In genomic region chr12:110449799-110450497, GRCh38 we compare ENCODE assay signal across 8 cellular contexts. TPM values are rescaled to one million over a fixed set of nuclear protein-coding genes. Genes with fewer than 3 reads are reported as not detected.
DNase-seq lines count a peak whose midpoint lies in the region; ATAC-seq, FAIRE-seq and TF ChIP-seq lines count a peak whose summit lies in the region.

Gene ARPC3 (minus strand): TSS chr12:110450337. CDS start chr12:110450260, 77 bp downstream.

- H3K4me2 ChIP-seq in SU-DHL-6 (ENCODE audit: low read depth, low read length, poor library complexity, severe bottlenecking) = peak within 1 kb of the TSS; percentile 74

- no peak for FAIRE-seq in pancreas (lab: Jason Lieb, UNC)

- H3K4me3 ChIP-seq in SU-DHL-6 (ENCODE audit: insufficient read depth, low read length, poor library complexity, severe bottlenecking) (peak within 1 kb of the TSS; percentile 75), pancreas (peak within 1 kb of the TSS; percentile 45 to 82 (median 52)), tibial artery (peak within 1 kb of the TSS; percentile 90 to 92)

- H3K27me3 ChIP-seq in SU-DHL-6 (ENCODE audit: low read length) = no peaks in the 10 kb centered on the region
- no peaks in the 10 kb centered on the region for H3K27me3 ChIP-seq in pancreas
- H3K27me3 ChIP-seq in tibial artery = no peaks in the 10 kb centered on the region

- ATAC-seq in HG02759 (IDR thresholded peaks at IDR 0.05; ENCODE audit: unreplicated experiment) (peak; percentile 97), Right ventricle myocardium inferior (peak; percentile 99), pancreas (peak; percentile 99)

- intact Hi-C loops in Right ventricle myocardium inferior (cut with DNase I) = loop anchor here (1.0 to 5.0 kb wide), 5 partner anchors 52 to 438 kb away; partner anchors contain the start of genes RAD9B and VPS29
- intact Hi-C loops in pancreas (cut with DNase I) = no loop called here
- intact Hi-C loops in tibial artery (cut with DNase I; ENCODE audit: low total_unique reads) = no loop called here

- peak within 1 kb of the TSS; percentile 85 for H3K9ac ChIP-seq in SU-DHL-6 (ENCODE audit: low read length)

- peaks cover 21% of the 10 kb centered on the region for H3K36me3 ChIP-seq in SU-DHL-6 (ENCODE audit: low read length)
- H3K36me3 ChIP-seq in pancreas = peaks cover 0 to 19% (median 0%) of the 10 kb centered on the region in 3 donors
- peaks cover 17 to 48% (median 22%) of the 10 kb centered on the region in 3 donors for H3K36me3 ChIP-seq in tibial artery

- H3K27ac ChIP-seq in SU-DHL-6 (ENCODE audit: low read depth, low read length) (peak within 1 kb of the TSS; percentile 76), pancreas (peak within 1 kb of the TSS; percentile 43 to 86 (median 76)), tibial artery (peak within 1 kb of the TSS; percentile 93 to 95)

- TF ChIP-seq CTCF in GM12873 (IDR thresholded peaks at IDR 0.05; ENCODE audit: insufficient read depth, low read depth, low read length, missing control alignments) (peak; percentile 92), SU-DHL-6 (IDR thresholded peaks at IDR 0.05; ENCODE audit: insufficient read depth, low read length, poor library complexity, severe bottlenecking) (peak; percentile 56), pancreas (IDR thresholded peaks at IDR 0.05) (peak; percentile 49 to 83 (median 72)), tibial artery (IDR thresholded peaks at IDR 0.05) (peak; percentile 77 to 91)

- DNase-seq in NCI-H128 (lab: John Stamatoyannopoulos, UW; ENCODE audit: unreplicated experiment) (peak; percentile 89), Right ventricle myocardium inferior (ENCODE audit: missing footprints) (peak; percentile 98), pancreas (peak; percentile 92 to 97 (median 94)), tibial artery (peak; percentile 97)
- DNase-seq in activated naive CD8-positive, alpha-beta T cell treated with anti-CD3 and anti-CD28 coated beads, Interleukin-2, amount 50 U/mL, for 16 hours (ENCODE audit: low read depth, low spot score) = peak; percentile 91

- no peaks in the 10 kb centered on the region for H3K9me3 ChIP-seq in SU-DHL-6 (ENCODE audit: insufficient read depth, low read length)
- H3K9me3 ChIP-seq in pancreas = no peaks in the 10 kb centered on the region
- no peaks in the 10 kb centered on the region for H3K9me3 ChIP-seq in tibial artery

- WGBS in pancreas, 2 donors = 0 to 1% methylated on average over 51 of the region's 51 CpGs

- no peaks in the 10 kb centered on the region for H3K9me2 ChIP-seq in SU-DHL-6 (replicated peaks; ENCODE audit: insufficient read depth, low read length)

- H3K4me1 ChIP-seq in pancreas (peaks cover 0 to 9% (median 0%) of the 10 kb centered on the region in 3 donors), tibial artery (peaks cover 0 to 26% (median 19%) of the 10 kb centered on the region in 4 donors)

- H3F3A ChIP-seq in SU-DHL-6 (ENCODE audit: insufficient read depth) = peaks cover 27% of the 10 kb centered on the region

- peak within 1 kb of the TSS; percentile 89 for H2AFZ ChIP-seq in SU-DHL-6 (ENCODE audit: low read depth, low read length, severe bottlenecking)

- H3K79me2 ChIP-seq in SU-DHL-6 (ENCODE audit: insufficient read depth, low read length) = peaks cover 52% of the 10 kb centered on the region

- H4K20me1 ChIP-seq in SU-DHL-6 (ENCODE audit: low read depth, low read length) = peaks cover 12% of the 10 kb centered on the region; the same call in 1 of the 2 replicates

RNA-seq across cellular contexts. Expression of gene ARPC3, which starts in this region (rescaled TPM):
- total RNA-seq in Right ventricle myocardium inferior (94.4 TPM), pancreas (100 to 1,000 TPM in 2 of 6 donors, 10 to 100 TPM in 4; 53.1 to 107 (median 70.5) TPM)
- polyA plus RNA-seq in pancreas = 100 to 1,000 TPM; 164 to 167 TPM

Comparison
In these comparisons a context has a peak if more than half of its experiments do, and no peak if none do; other contexts are left out.
1. Peak in every context shown above with its lines: DNase-seq, ATAC-seq, H3K4me3 ChIP-seq and H3K27ac ChIP-seq.